ENCODE assay signal across 11 cellular contexts in the genomic region with DNA sequence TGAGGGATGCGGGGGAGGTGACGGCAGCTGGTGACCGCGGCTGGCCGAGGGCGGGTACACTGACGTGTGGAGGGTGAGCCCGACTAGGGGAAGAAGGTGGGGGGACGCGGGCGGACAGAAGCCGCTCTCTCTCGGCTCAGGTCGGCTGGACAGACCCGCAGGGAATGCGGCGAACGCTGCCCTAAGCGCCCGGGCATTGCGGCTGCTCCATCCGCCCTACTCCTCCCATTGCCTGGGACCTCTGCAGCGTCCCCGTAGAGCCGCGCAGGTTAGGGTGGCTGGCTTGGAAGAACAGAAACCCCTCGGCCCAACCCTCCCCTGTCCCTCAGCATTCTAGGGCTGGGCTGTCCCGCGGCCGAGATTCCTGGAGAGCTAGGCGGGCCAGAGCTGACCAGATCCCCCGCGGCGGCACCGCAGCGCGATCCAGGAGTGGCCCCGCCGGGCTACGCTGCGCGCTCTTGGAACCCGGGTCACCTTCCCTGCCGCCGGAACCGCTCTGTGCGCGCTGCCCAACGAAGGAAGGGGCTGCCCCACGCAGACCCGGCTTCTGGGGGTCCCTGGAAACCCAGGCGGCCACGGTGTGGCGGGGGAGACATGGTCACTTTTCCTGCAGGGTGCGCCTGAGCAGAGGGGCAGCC. TPM values are rescaled to one million over a fixed set of nuclear protein-coding genes. Genes with fewer than 3 reads are reported as not detected.
DNase-seq lines count a peak whose midpoint lies in the region; ATAC-seq, FAIRE-seq and TF ChIP-seq lines count a peak whose summit lies in the region.
"Had no signal": no experiment of that assay in that cellular context is flagged by ENCODE, and none has a peak within 500 bp of the region (broad histone marks: within the 10 kb centered on the region; RNA-seq: fewer than 3 reads in every experiment).

No MANE protein-coding gene starts in this region.

- H3K36me3 ChIP-seq in ACC112 (ENCODE audit: insufficient read depth, low read length) (no peaks in the 10 kb centered on the region), astrocyte (ENCODE audit: insufficient read depth, low read length) (no peaks in the 10 kb centered on the region)

- peaks cover 8% of the 10 kb centered on the region for H3K9me3 Mint-ChIP-seq in astrocyte (ENCODE audit: unreplicated experiment)
- H3K9me3 Mint-ChIP-seq: CD4-positive, alpha-beta memory T cell had no signal

- no peaks in the 10 kb centered on the region for H3K9me3 ChIP-seq in astrocyte (ENCODE audit: insufficient read depth, low read depth, low read length)

- DNase-seq in GM03348 (ENCODE audit: low spot score) (peak; percentile 32), astrocyte (ENCODE audit: low read depth) (no peak), myocyte (ENCODE audit: low read depth) (peak; percentile 33), GM19239 (ENCODE audit: insufficient read length, low spot score) (no peak)
- no peak for DNase-seq in activated CD4-positive, CD25-positive, alpha-beta regulatory T cell treated with anti-CD3 and anti-CD28 coated beads, Interleukin-2, amount 50 U/mL, for 72 hours
- DNase-seq in stimulated activated naive CD4-positive, alpha-beta T cell treated with Interleukin-2 at 50 U/mL for 16 hours (lab: John Stamatoyannopoulos, UW) = no peak
- DNase-seq: activated naive CD4-positive, alpha-beta T cell treated with Interleukin-2 at 50 U/mL for 16 hours; CD4-positive, alpha-beta memory T cell; NCI-H1694 had no signal

- H3K4me1 ChIP-seq in ACC112 (ENCODE audit: control insufficient read depth, insufficient read depth, low read length, unreplicated experiment) (peaks cover 9% of the 10 kb centered on the region), astrocyte (ENCODE audit: insufficient read depth, low read length) (peaks cover 6% of the 10 kb centered on the region)

- H3K36me3 Mint-ChIP-seq in astrocyte (ENCODE audit: low read depth, unreplicated experiment) = no peaks in the 10 kb centered on the region

- no peak for FAIRE-seq in astrocyte (lab: Jason Lieb, UNC)
- no peak for FAIRE-seq in GM19239 (lab: Jason Lieb, UNC)

- H3K4me3 ChIP-seq in ACC112 (ENCODE audit: low read depth, low read length) = peak overlapping the region; percentile 50
- H3K4me3 ChIP-seq in astrocyte (ENCODE audit: insufficient read depth, low read depth, low read length) = no peak overlapping the region

- H3K27ac Mint-ChIP-seq in astrocyte (ENCODE audit: unreplicated experiment) = no peak overlapping the region

- ATAC-seq in HG03460 (IDR thresholded peaks at IDR 0.05; ENCODE audit: unreplicated experiment) = no peak

- peaks cover 88% of the 10 kb centered on the region for H3K27me3 Mint-ChIP-seq in astrocyte (ENCODE audit: low read depth, unreplicated experiment)

- H3K4me1 Mint-ChIP-seq in astrocyte (ENCODE audit: low read depth, unreplicated experiment) = no peaks in the 10 kb centered on the region

- H4K20me1 ChIP-seq in astrocyte (ENCODE audit: insufficient read depth, low read length) = peaks cover 13% of the 10 kb centered on the region

- H3K79me2 ChIP-seq in ACC112 (ENCODE audit: control insufficient read depth, insufficient read depth, low read length, unreplicated experiment) (no peaks in the 10 kb centered on the region), astrocyte (ENCODE audit: insufficient read depth, low read length) (no peaks in the 10 kb centered on the region)

- no peak overlapping the region for H3K27ac ChIP-seq in ACC112 (ENCODE audit: low read depth, low read length)
- no peak overlapping the region for H3K27ac ChIP-seq in astrocyte (ENCODE audit: low read depth, low read length)

- TF ChIP-seq CTCF in astrocyte (IDR thresholded peaks at IDR 0.05; ENCODE audit: insufficient read depth, low read depth, low read length) = no peak

- H3K27me3 ChIP-seq in ACC112 (ENCODE audit: insufficient read depth, low read length) (peaks cover 83% of the 10 kb centered on the region), astrocyte (ENCODE audit: insufficient read depth, low read length) (peaks cover 94% of the 10 kb centered on the region)

- H2AFZ ChIP-seq in ACC112 (ENCODE audit: low read length, unreplicated experiment) = no peak overlapping the region
- H2AFZ ChIP-seq in astrocyte (ENCODE audit: low read depth, low read length) = no peak overlapping the region

- no peak overlapping the region for H3K9ac ChIP-seq in astrocyte (ENCODE audit: low read length)

- no peak overlapping the region for H3K4me3 Mint-ChIP-seq in astrocyte (ENCODE audit: unreplicated experiment)

- peak overlapping the region; percentile 30 for H3K4me2 ChIP-seq in astrocyte (ENCODE audit: low read length)

RNA-seq across cellular contexts. Expression of a gene that starts 3.0 kb away (rescaled TPM):
- total RNA-seq in astrocyte = not detected in 2 replicates
- not detected in 2 replicates for total RNA-seq in myocyte
- 0.33 TPM for polyA plus RNA-seq in myocyte (2012)

RNA-seq across cellular contexts. Expression of a gene that starts 23.1 kb away (rescaled TPM):
- 1.00 and 1.2 TPM in 2 replicates for total RNA-seq in astrocyte
- 0.13 and 1.1 TPM in 2 replicates for total RNA-seq in myocyte
- polyA plus RNA-seq in myocyte (2012) = 0.05 TPM
- total RNA-seq: CD4-positive, alpha-beta memory T cell had no signal
- polyA plus RNA-seq: CD4-positive, alpha-beta memory T cell had no signal

Comparison
In these comparisons a context has a peak if more than half of its experiments do, and no peak if none do; other contexts are left out.
1. DNase-seq: peak in GM03348 (single experiment) and myocyte (single experiment); none in astrocyte (single experiment), GM19239 (single experiment), activated CD4-positive, CD25-positive, alpha-beta regulatory T cell treated with anti-CD3 and anti-CD28 coated beads, Interleukin-2, amount 50 U/mL, for 72 hours (single experiment) and stimulated activated naive CD4-positive, alpha-beta T cell treated with Interleukin-2 at 50 U/mL for 16 hours (single experiment).